In genomic region chr22:32120603-32121002, GRCh38 we compare ENCODE assay signal across 11 cellular contexts. TPM values are rescaled to one million over a fixed set of nuclear protein-coding genes. Genes with fewer than 3 reads are reported as not detected.
"Had no signal": no experiment of that assay in that cellular context is flagged by ENCODE, and none has a peak within 500 bp of the region (broad histone marks: within the 10 kb centered on the region; RNA-seq: fewer than 3 reads in every experiment).

No MANE protein-coding gene starts in this region.

- H3K4me1 ChIP-seq: HAP-1 had no signal

- H2AFZ ChIP-seq: GM23248, GM23338 had no signal

- H3K36me3 ChIP-seq: HAP-1 had no signal

- H3K9ac ChIP-seq: GM23248 had no signal

- H3K4me3 ChIP-seq: GM23248, GM23338, HAP-1 had no signal

- H3K4me2 ChIP-seq: GM23338 had no signal

- DNase-seq: GM23248, GOT3, H9, HCEC 1CT, HFFc6 had no signal

- ATAC-seq: HCT116 had no signal

- H3K9me3 ChIP-seq: HAP-1 had no signal

- H3K27ac ChIP-seq: GM23248 had no signal

RNA-seq across cellular contexts. Expression of gene C22orf42, which starts 38.5 kb away (rescaled TPM):
- total RNA-seq: GM23248, H1, H4, H7, H9, HFFc6 had no signal
- polyA plus RNA-seq: GM23248 had no signal
